ENCODE assay signal across 10 cellular contexts in the genomic region with DNA sequence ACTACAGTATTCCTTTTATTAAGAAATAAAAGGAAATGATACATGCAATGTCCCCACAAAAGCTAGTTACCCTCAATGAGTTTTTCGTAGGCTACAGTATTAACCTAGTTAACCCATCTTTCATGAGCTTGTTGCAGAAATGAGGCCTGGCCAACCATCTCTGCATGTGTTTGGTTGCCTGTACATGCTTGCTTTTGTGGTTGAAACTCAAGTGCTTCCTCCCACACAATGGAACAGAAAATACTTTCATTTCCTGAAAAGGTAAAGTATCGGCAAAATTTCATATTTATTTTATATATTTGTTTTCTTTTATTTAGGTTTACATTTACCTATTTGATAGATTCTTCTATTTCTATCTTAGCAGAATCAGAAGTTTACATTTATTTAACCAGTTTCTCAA.
DNase-seq lines count a peak whose midpoint lies in the region; ATAC-seq, FAIRE-seq and TF ChIP-seq lines count a peak whose summit lies in the region.
"Had no signal": no experiment of that assay in that cellular context is flagged by ENCODE, and none has a peak within 500 bp of the region (broad histone marks: within the 10 kb centered on the region; RNA-seq: fewer than 3 reads in every experiment).

No MANE protein-coding gene starts in this region.

- no peaks in the 10 kb centered on the region for H3K36me3 ChIP-seq in bronchial epithelial cell (ENCODE audit: control insufficient read depth, insufficient read depth, low read length)
- H3K36me3 ChIP-seq in lower lobe of right lung, result no peaks in the 10 kb centered on the region
- H3K36me3 ChIP-seq: tibial artery had no signal

- H3K4me3 ChIP-seq in bronchial epithelial cell (ENCODE audit: low read depth, low read length) (no peak overlapping the region), lower lobe of right lung (no peak overlapping the region)
- H3K4me3 ChIP-seq: tibial artery had no signal

- H3K27ac ChIP-seq in lower lobe of right lung (no peak overlapping the region), substantia nigra (ENCODE audit: low read depth, low read length, poor library complexity, severe bottlenecking) (no peak overlapping the region)
- H3K27ac ChIP-seq: tibial artery had no signal

- CTCF ChIA-PET in activated CD8-positive, alpha-beta memory T cell treated with anti-CD3 and anti-CD28 coated beads, Interleukin-2, amount 10 ng/mL, durations not matched to agents 7 days and 5 days (lab: Charles Lee), result no interaction called here

- FAIRE-seq in bronchial epithelial cell (lab: Jason Lieb, UNC), result no peak

- no peak overlapping the region for H3K4me3 Mint-ChIP-seq in activated CD8-positive, alpha-beta memory T cell treated with anti-CD3 and anti-CD28 coated beads, Interleukin-2, amount 10 ng/mL, durations not matched to agents 7 days and 5 days
- H3K4me3 Mint-ChIP-seq: nephron progenitor cell had no signal

- H3K4me1 ChIP-seq in lower lobe of right lung, result no peaks in the 10 kb centered on the region
- H3K4me1 ChIP-seq: tibial artery had no signal

- H3K27me3 Mint-ChIP-seq in activated CD8-positive, alpha-beta memory T cell treated with anti-CD3 and anti-CD28 coated beads, Interleukin-2, amount 10 ng/mL, durations not matched to agents 7 days and 5 days, result peaks cover 11% of the 10 kb centered on the region

- ATAC-seq in GM18907 (IDR thresholded peaks at IDR 0.05; ENCODE audit: unreplicated experiment) (peak; percentile 99), GM21737 (IDR thresholded peaks at IDR 0.05; ENCODE audit: unreplicated experiment) (peak; percentile 97), HG03354 (IDR thresholded peaks at IDR 0.05; ENCODE audit: poor library complexity, severe bottlenecking, unreplicated experiment) (peak; percentile 99), lower lobe of right lung (no peak)
- ATAC-seq in activated CD8-positive, alpha-beta memory T cell treated with anti-CD3 and anti-CD28 coated beads, Interleukin-2, amount 10 ng/mL, durations not matched to agents 7 days and 5 days, result no peak

- TF ChIP-seq CTCF in bronchial epithelial cell (IDR thresholded peaks at IDR 0.05; ENCODE audit: insufficient read depth, low read length, severe bottlenecking) (no peak), lower lobe of right lung (IDR thresholded peaks at IDR 0.05) (no peak)

- DNase-seq in bronchial epithelial cell (ENCODE audit: low read depth) (peak; percentile 73), lower lobe of right lung (no peak), NCI-H82 (lab: John Stamatoyannopoulos, UW) (no peak), substantia nigra (lab: John Stamatoyannopoulos, UW) (no peak)
- DNase-seq in activated CD8-positive, alpha-beta memory T cell treated with anti-CD3 and anti-CD28 coated beads, Interleukin-2, amount 10 ng/mL, durations not matched to agents 7 days and 5 days, result no peak
- DNase-seq: nephron progenitor cell, tibial artery had no signal

- intact Hi-C loops in lower lobe of right lung (cut with DNase I), result no loop called here

- H3K36me3 Mint-ChIP-seq in activated CD8-positive, alpha-beta memory T cell treated with anti-CD3 and anti-CD28 coated beads, Interleukin-2, amount 10 ng/mL, durations not matched to agents 7 days and 5 days, result no peaks in the 10 kb centered on the region

- H3K9me3 Mint-ChIP-seq in activated CD8-positive, alpha-beta memory T cell treated with anti-CD3 and anti-CD28 coated beads, Interleukin-2, amount 10 ng/mL, durations not matched to agents 7 days and 5 days (ENCODE audit: low read depth), result no peaks in the 10 kb centered on the region
- H3K9me3 Mint-ChIP-seq: nephron progenitor cell had no signal

- H3K27ac Mint-ChIP-seq in activated CD8-positive, alpha-beta memory T cell treated with anti-CD3 and anti-CD28 coated beads, Interleukin-2, amount 10 ng/mL, durations not matched to agents 7 days and 5 days, result no peak overlapping the region
- H3K27ac Mint-ChIP-seq: nephron progenitor cell had no signal

- H3K9me3 ChIP-seq in lower lobe of right lung, result no peaks in the 10 kb centered on the region
- H3K9me3 ChIP-seq: tibial artery had no signal

- H3K4me1 Mint-ChIP-seq in activated CD8-positive, alpha-beta memory T cell treated with anti-CD3 and anti-CD28 coated beads, Interleukin-2, amount 10 ng/mL, durations not matched to agents 7 days and 5 days, result peaks cover 3% of the 10 kb centered on the region

- H3K27me3 ChIP-seq in bronchial epithelial cell (ENCODE audit: control insufficient read depth, insufficient read depth, low read length) (no peaks in the 10 kb centered on the region), lower lobe of right lung (ENCODE audit: low read depth) (no peaks in the 10 kb centered on the region)

Comparison
In these comparisons a context has a peak if more than half of its experiments do, and no peak if none do; other contexts are left out.
1. ATAC-seq: peak in GM18907 (single experiment), GM21737 (single experiment) and HG03354 (single experiment); none in lower lobe of right lung (0 of 2) and activated CD8-positive, alpha-beta memory T cell treated with anti-CD3 and anti-CD28 coated beads, Interleukin-2, amount 10 ng/mL, durations not matched to agents 7 days and 5 days (single experiment).